8 cellular contexts compared by ENCODE assay signal in the genomic region with DNA sequence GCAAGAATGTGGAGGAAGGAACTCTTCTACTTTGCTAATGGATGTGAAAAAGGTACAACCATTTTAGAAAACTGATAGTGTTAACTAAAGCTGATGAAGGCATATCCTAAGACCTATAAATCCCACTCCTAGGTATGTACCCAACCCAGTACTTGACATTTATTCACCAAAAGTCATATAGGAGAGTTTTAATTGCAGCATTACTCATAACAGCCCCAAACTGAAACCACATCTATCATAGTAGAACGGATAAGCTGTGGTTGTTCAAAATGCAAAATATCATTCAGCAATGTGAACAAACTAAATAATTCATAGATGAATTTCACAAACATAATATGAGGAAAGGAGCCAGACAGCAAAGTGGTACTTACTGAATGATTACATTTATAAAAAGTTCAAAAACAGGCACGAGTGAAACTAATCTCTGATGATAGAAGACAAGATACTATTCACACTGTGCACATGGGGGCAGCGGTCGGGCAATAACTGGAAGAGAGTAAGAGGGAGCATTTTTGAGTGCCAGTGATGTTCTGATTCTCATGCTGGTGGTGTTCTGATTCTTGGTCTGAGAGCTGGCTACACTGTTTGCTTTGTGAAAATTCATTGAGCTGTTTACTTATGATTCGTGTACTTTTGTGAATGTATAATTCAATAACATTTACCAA. TPM values are rescaled to one million over a fixed set of nuclear protein-coding genes. Genes with fewer than 3 reads are reported as not detected.
A peak's percentile ranks its signal among the peaks of the same experiment; 100 is the strongest.
DNase-seq lines count a peak whose midpoint lies in the region; ATAC-seq and TF ChIP-seq lines count a peak whose summit lies in the region.

No MANE protein-coding gene starts in this region.

- H3K27me3 ChIP-seq in adipocyte (replicated peaks; ENCODE audit: control insufficient read depth, insufficient read depth, low read length): no peaks in the 10 kb centered on the region

- H3K9ac ChIP-seq in adipocyte (ENCODE audit: low read length): no peak overlapping the region

- peaks cover 20% of the 10 kb centered on the region for H3K4me1 ChIP-seq in adipocyte (ENCODE audit: control insufficient read depth, insufficient read depth, low read length)

- peak; percentile 92 for ATAC-seq in GM19372 (IDR thresholded peaks at IDR 0.05; ENCODE audit: low read depth, unreplicated experiment)
- peak; percentile 88 for ATAC-seq in HG03097 (IDR thresholded peaks at IDR 0.05; ENCODE audit: low FRiP score, unreplicated experiment)
- no peak for ATAC-seq in left cardiac atrium

- DNase-seq in adipocyte (ENCODE audit: low read depth) (peak; percentile 28), C1 segment of cervical spinal cord (lab: John Stamatoyannopoulos, UW) (no peak), activated gamma-delta T cell (lab: John Stamatoyannopoulos, UW) (no peak), NCI-H1694 (lab: John Stamatoyannopoulos, UW) (no peak), left cardiac atrium (no peak)

- no peaks in the 10 kb centered on the region for H3K9me3 ChIP-seq in adipocyte (ENCODE audit: control insufficient read depth, low read length)

- H3K4me3 ChIP-seq in adipocyte (ENCODE audit: low read length): no peak overlapping the region

- intact Hi-C loops in left cardiac atrium (cut with DNase I): no loop called here

- H3K36me3 ChIP-seq in adipocyte (ENCODE audit: control insufficient read depth, insufficient read depth, low read length, severe bottlenecking): no peaks in the 10 kb centered on the region

- TF ChIP-seq CTCF in C4-2B (conservative IDR thresholded peaks at IDR 0.05): peak; percentile 16; the same call in 1 of the 2 replicates

- H3K27ac ChIP-seq in C4-2B: no peak overlapping the region

RNA-seq across cellular contexts. Expression of a gene that starts 34.3 kb away (rescaled TPM):
- total RNA-seq in left cardiac atrium: 10 to 100 TPM; 52.3 to 52.4 TPM

Comparison
In these comparisons a context has a peak if more than half of its experiments do, and no peak if none do; other contexts are left out.
1. ATAC-seq: peak in GM19372 (single experiment) and HG03097 (single experiment); none in left cardiac atrium (0 of 2).